ENCODE assay signal across 2 cellular contexts in genomic region chr2:55090702-55091101, GRCh38.
TF ChIP-seq lines count a peak whose summit lies in the region.

No MANE protein-coding gene starts in this region.

TF ChIP-seq in IMR-90, 13 proteins besides CTCF, POLR2A, EP300 and RAD21:
- TF ChIP-seq SMC3 (IDR thresholded peaks at IDR 0.05; ENCODE audit: low read depth, low read length) (no peak), FOS (IDR thresholded peaks at IDR 0.05; ENCODE audit: low read depth, low read length) (0 out of 2 replicates have a peak, but pooled peaks have one; percentile 5), NFE2L2 (IDR thresholded peaks at IDR 0.05; ENCODE audit: low read depth, low read length) (peak; percentile 41; the same call in 1 of the 2 replicates), CEBPB (IDR thresholded peaks at IDR 0.05; ENCODE audit: low read depth, low read length) (peak; percentile 88)

TF ChIP-seq in SK-N-SH treated with all-trans-retinoic acid at 6 μM for 48 hours, 23 proteins besides CTCF, POLR2A, EP300 and RAD21:
- TF ChIP-seq OSR1 (CRISPR knock-in tag; IDR thresholded peaks at IDR 0.05) (no peak), ARNTL (CRISPR knock-in tag; IDR thresholded peaks at IDR 0.05; ENCODE audit: borderline replicate concordance, low read depth) (no peak), ESRRG (CRISPR knock-in tag; IDR thresholded peaks at IDR 0.05) (no peak)
